In the genomic region with DNA sequence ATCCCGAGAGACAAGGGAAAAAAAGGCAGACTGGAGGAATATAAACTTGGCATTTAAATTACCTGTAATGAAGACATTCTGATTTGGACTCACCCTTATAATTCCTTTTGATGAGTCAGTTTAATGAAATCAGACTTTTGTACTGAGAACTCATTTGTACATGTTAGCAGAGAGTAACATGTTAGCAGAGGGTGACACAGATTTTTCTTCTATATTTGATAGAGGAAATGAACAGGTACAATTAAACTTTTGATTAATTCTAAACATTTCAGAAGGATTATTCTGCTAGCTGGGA, we compare ENCODE assay signal across 9 cellular contexts.
DNase-seq lines count a peak whose midpoint lies in the region; ATAC-seq, FAIRE-seq and TF ChIP-seq lines count a peak whose summit lies in the region.
"Had no signal": no experiment of that assay in that cellular context is flagged by ENCODE, and none has a peak within 500 bp of the region (broad histone marks: within the 10 kb centered on the region; RNA-seq: fewer than 3 reads in every experiment).

No MANE protein-coding gene starts in this region.

- CTCF ChIA-PET in activated CD4-positive, alpha-beta T cell treated with anti-CD3 and anti-CD28 coated beads, Interleukin-2, amount 10 ng/mL, durations not matched to agents 7 days and 5 days (lab: Charles Lee): interaction anchor here (0.6 to 2.3 kb wide), 12 partner anchors 9 to 573 kb away, joined by 3 to 8 read pairs (median 4); partner anchors contain the start of gene CABLES1

- no peak overlapping the region for H3K4me3 Mint-ChIP-seq in activated CD4-positive, alpha-beta T cell treated with anti-CD3 and anti-CD28 coated beads, Interleukin-2, amount 10 ng/mL, durations not matched to agents 7 days and 5 days

- no peak for DNase-seq in activated CD4-positive, alpha-beta T cell treated with anti-CD3 and anti-CD28 coated beads, Interleukin-2, amount 10 ng/mL, durations not matched to agents 7 days and 5 days
- DNase-seq in activated CD4-positive, alpha-beta T cell treated with anti-CD3 and anti-CD28 coated beads, Interleukin-2, amount 50 U/mL, for 1 hour: no peak
- no peak for DNase-seq in ascending aorta (ENCODE audit: low spot score in 2 of 2)
- no peak for DNase-seq in left colon
- no peak for DNase-seq in tibial artery
- no peak for DNase-seq in D721Med (ENCODE audit: insufficient read length, low spot score)

- H3K27me3 ChIP-seq in ascending aorta (no peaks in the 10 kb centered on the region), tibial artery (no peaks in the 10 kb centered on the region)

- no peaks in the 10 kb centered on the region for H3K9me3 Mint-ChIP-seq in activated CD4-positive, alpha-beta T cell treated with anti-CD3 and anti-CD28 coated beads, Interleukin-2, amount 10 ng/mL, durations not matched to agents 7 days and 5 days

- H3K27me3 Mint-ChIP-seq in activated CD4-positive, alpha-beta T cell treated with anti-CD3 and anti-CD28 coated beads, Interleukin-2, amount 10 ng/mL, durations not matched to agents 7 days and 5 days: no peaks in the 10 kb centered on the region

- ATAC-seq in left colon (peak; percentile 40), HG03520 (IDR thresholded peaks at IDR 0.05; ENCODE audit: unreplicated experiment) (no peak), GM19463 (IDR thresholded peaks at IDR 0.05; ENCODE audit: unreplicated experiment) (no peak)

- POLR2A ChIA-PET in activated CD4-positive, alpha-beta T cell treated with anti-CD3 and anti-CD28 coated beads, Interleukin-2, amount 10 ng/mL, durations not matched to agents 7 days and 5 days (lab: Charles Lee): no interaction called here

- intact Hi-C loops in ascending aorta (cut with DNase I) (loop anchor here (2.0 to 5.0 kb wide), 2 partner anchors 146 to 244 kb away; partner anchors contain the start of gene CABLES1), left colon (cut with DNase I, micrococcal nuclease) (loop anchor here in 1 of 2 donors (10.0 kb wide), 1 partner anchor 244 kb away; the partner anchor contains the start of gene CABLES1), tibial artery (cut with DNase I; ENCODE audit: low total_unique reads) (no loop called here)

- no peaks in the 10 kb centered on the region for H3K36me3 ChIP-seq in ascending aorta
- H3K36me3 ChIP-seq in tibial artery: peaks cover 0 to 3% (median 0%) of the 10 kb centered on the region in 3 donors

- H3K4me1 Mint-ChIP-seq in activated CD4-positive, alpha-beta T cell treated with anti-CD3 and anti-CD28 coated beads, Interleukin-2, amount 10 ng/mL, durations not matched to agents 7 days and 5 days: peaks cover 20% of the 10 kb centered on the region

- H3K4me3 ChIP-seq in ascending aorta: no peak overlapping the region
- H3K4me3 ChIP-seq in tibial artery: no peak overlapping the region

- H3K4me1 ChIP-seq in ascending aorta: peaks cover 8 to 25% of the 10 kb centered on the region in 2 donors
- H3K4me1 ChIP-seq in tibial artery: peaks cover 0 to 34% (median 16%) of the 10 kb centered on the region in 4 donors

- FAIRE-seq in D721Med (lab: Jason Lieb, UNC): no peak

- no peak for TF ChIP-seq CTCF in ascending aorta (IDR thresholded peaks at IDR 0.05)
- no peak for TF ChIP-seq CTCF in tibial artery (IDR thresholded peaks at IDR 0.05)
- no peak for TF ChIP-seq CTCF in D721Med (IDR thresholded peaks at IDR 0.05; ENCODE audit: insufficient read depth, missing control alignments)

- H3K9me3 ChIP-seq in ascending aorta (no peaks in the 10 kb centered on the region), tibial artery (no peaks in the 10 kb centered on the region)

- H3K36me3 Mint-ChIP-seq in activated CD4-positive, alpha-beta T cell treated with anti-CD3 and anti-CD28 coated beads, Interleukin-2, amount 10 ng/mL, durations not matched to agents 7 days and 5 days (ENCODE audit: low read depth): no peaks in the 10 kb centered on the region

- H3K27ac ChIP-seq in ascending aorta (peak overlapping the region; percentile 80), tibial artery (peak overlapping the region; percentile 64 to 80)
- H3K27ac ChIP-seq: VCaP had no signal

- H3K27ac Mint-ChIP-seq in activated CD4-positive, alpha-beta T cell treated with anti-CD3 and anti-CD28 coated beads, Interleukin-2, amount 10 ng/mL, durations not matched to agents 7 days and 5 days: peak overlapping the region; percentile 34
